In the genomic region with DNA sequence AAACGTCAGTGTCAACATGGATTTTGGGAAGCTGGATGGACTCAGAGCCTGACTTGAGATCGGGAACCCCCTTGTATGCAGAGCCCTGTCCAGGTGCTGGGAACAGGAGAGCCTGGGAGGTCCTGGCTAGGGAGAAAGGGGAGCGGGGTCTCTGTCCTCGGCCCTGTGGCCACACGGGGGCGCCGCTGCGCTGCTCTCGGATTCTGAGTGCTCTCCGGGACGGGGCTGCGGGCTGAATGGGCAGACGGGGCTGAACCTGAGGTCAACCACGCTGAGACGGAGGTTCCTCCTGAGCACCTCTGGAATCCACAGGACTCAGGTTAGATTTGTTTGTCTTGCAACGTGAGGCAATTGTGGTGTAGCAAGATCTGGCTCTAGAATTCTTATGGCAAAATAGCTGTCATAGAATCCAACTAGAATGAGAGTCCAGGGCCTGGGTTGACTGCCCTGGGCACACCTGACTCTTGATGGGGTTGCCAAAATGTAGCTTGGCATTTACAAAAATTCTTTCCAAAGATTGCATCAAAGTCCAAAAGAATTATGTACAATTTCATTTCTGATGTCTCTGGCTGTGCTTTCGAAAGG, we compare ENCODE assay signal across 1 cellular context.
TF ChIP-seq lines count a peak whose summit lies in the region.

No MANE protein-coding gene starts in this region.

TF ChIP-seq in endothelial cell of umbilical vein, 7 proteins besides CTCF, POLR2A, EP300 and RAD21:
- TF ChIP-seq JUN (IDR thresholded peaks at IDR 0.05; ENCODE audit: borderline replicate concordance, insufficient read depth, insufficient read length, low read depth) (no peak), MYC (IDR thresholded peaks at IDR 0.05; ENCODE audit: low read depth, low read length) (no peak), GATA2 (IDR thresholded peaks at IDR 0.05; ENCODE audit: insufficient read depth, insufficient read length, low read depth, low read length) (no peak), FOS (IDR thresholded peaks at IDR 0.05; ENCODE audit: borderline replicate concordance, insufficient read depth, low read length) (no peak), MAX (IDR thresholded peaks at IDR 0.05; ENCODE audit: insufficient read depth, insufficient read length) (no peak), POLR2AphosphoS5 (IDR thresholded peaks at IDR 0.05; ENCODE audit: insufficient read depth, low read depth, low read length) (no peak), EZH2 (IDR thresholded peaks at IDR 0.05; ENCODE audit: borderline replicate concordance, low read depth, low read length, severe bottlenecking) (no peak)
